1 cellular context compared by ENCODE assay signal in the genomic region with DNA sequence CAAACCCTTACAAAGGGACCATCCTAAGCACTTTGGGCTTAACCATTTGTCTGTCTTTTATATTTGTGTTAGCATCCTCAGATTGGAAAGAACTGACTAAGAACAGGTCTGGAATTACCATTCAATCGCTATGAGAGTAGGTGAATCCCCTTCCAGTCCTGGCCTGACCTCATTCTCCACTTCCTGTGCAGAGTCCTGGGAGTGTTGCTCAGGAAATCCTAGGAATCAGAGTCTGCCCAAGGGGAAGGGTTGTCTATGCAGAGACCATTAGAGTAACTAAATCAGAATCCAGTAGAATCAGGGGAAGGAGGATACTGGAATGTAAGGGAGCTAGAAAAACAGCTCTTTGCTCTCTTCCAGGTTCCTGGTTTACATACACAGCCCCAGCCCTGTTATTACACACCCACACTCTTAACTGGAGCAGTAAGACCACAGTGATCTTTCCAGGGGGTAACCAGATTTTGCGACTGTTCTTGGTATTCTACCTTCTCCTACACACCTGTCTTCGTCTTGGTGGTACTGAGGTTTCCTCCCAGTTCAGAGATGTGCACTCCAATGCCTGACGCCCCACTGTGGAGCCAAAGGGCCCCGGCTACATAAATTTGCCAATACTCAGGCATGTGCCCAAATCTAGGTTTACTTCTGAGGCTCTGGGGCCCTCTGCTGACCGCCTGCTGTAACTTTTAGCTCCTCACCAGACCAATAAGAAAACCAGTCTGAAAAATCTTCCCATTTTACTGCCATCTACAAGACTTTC.
TF ChIP-seq lines count a peak whose summit lies in the region.

No MANE protein-coding gene starts in this region.

TF ChIP-seq in SK-N-SH, 30 proteins besides CTCF, POLR2A, EP300 and RAD21 (continued from another document):
- TF ChIP-seq, protein P1, sequence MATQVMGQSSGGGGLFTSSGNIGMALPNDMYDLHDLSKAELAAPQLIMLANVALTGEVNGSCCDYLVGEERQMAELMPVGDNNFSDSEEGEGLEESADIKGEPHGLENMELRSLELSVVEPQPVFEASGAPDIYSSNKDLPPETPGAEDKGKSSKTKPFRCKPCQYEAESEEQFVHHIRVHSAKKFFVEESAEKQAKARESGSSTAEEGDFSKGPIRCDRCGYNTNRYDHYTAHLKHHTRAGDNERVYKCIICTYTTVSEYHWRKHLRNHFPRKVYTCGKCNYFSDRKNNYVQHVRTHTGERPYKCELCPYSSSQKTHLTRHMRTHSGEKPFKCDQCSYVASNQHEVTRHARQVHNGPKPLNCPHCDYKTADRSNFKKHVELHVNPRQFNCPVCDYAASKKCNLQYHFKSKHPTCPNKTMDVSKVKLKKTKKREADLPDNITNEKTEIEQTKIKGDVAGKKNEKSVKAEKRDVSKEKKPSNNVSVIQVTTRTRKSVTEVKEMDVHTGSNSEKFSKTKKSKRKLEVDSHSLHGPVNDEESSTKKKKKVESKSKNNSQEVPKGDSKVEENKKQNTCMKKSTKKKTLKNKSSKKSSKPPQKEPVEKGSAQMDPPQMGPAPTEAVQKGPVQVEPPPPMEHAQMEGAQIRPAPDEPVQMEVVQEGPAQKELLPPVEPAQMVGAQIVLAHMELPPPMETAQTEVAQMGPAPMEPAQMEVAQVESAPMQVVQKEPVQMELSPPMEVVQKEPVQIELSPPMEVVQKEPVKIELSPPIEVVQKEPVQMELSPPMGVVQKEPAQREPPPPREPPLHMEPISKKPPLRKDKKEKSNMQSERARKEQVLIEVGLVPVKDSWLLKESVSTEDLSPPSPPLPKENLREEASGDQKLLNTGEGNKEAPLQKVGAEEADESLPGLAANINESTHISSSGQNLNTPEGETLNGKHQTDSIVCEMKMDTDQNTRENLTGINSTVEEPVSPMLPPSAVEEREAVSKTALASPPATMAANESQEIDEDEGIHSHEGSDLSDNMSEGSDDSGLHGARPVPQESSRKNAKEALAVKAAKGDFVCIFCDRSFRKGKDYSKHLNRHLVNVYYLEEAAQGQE (IDR thresholded peaks at IDR 0.05; ENCODE audit: low read depth, low read length): no peak
- TF ChIP-seq CHD2 (IDR thresholded peaks at IDR 0.05; ENCODE audit: low read length, partially characterized antibody) (no peak), FOSL2 (IDR thresholded peaks at IDR 0.05; ENCODE audit: borderline replicate concordance, low read depth) (no peak)
TF ChIP-seq in SK-N-SH: peak in this region for 3.
